ENCODE assay signal across 15 cellular contexts in genomic region chr22:43501951-43502874, GRCh38.
A peak's percentile ranks its signal among the peaks of the same experiment; 100 is the strongest.
DNase-seq lines count a peak whose midpoint lies in the region; ATAC-seq and TF ChIP-seq lines count a peak whose summit lies in the region.
"Had no signal": no experiment of that assay in that cellular context is flagged by ENCODE, and none has a peak within 500 bp of the region (broad histone marks: within the 10 kb centered on the region; RNA-seq: fewer than 3 reads in every experiment).

No MANE protein-coding gene starts in this region.

- H3K4me3 ChIP-seq in WERI-Rb-1 (ENCODE audit: low read depth, low read length), result no peak overlapping the region
- H3K4me3 ChIP-seq: SK-N-MC had no signal

- H3K36me3 Mint-ChIP-seq in type B pancreatic cell, result no peaks in the 10 kb centered on the region
- H3K36me3 Mint-ChIP-seq: CD4-positive, alpha-beta memory T cell had no signal

- no peak for TF ChIP-seq CTCF in WERI-Rb-1 (IDR thresholded peaks at IDR 0.05; ENCODE audit: low read depth, low read length)
- no peak for TF ChIP-seq CTCF in type B pancreatic cell (conservative IDR thresholded peaks at IDR 0.05)

- H3K27me3 ChIP-seq in WERI-Rb-1 (ENCODE audit: insufficient read depth, low read depth, severe bottlenecking), result no peaks in the 10 kb centered on the region

- DNase-seq in NCI-H82 (lab: John Stamatoyannopoulos, UW), result peak; percentile 51
- DNase-seq in NCI-H82 treated with DMSO at 0.1 percent for 48 hours (lab: John Stamatoyannopoulos, UW; ENCODE audit: unreplicated experiment), result no peak
- no peak for DNase-seq in WERI-Rb-1
- peak; percentile 20 for DNase-seq in occipital lobe (lab: John Stamatoyannopoulos, UW)
- DNase-seq in type B pancreatic cell (ENCODE audit: extremely low spot score, unreplicated experiment), result no peak
- DNase-seq: CD4-positive, alpha-beta memory T cell; H7; HFFc6; KG1; NCI-H2081; NCI-H526; Right ventricle myocardium superior had no signal

- no peaks in the 10 kb centered on the region for H3K4me1 Mint-ChIP-seq in type B pancreatic cell (ENCODE audit: unreplicated experiment)
- H3K4me1 Mint-ChIP-seq: CD4-positive, alpha-beta memory T cell had no signal

- no peak for ATAC-seq in GM18868 (IDR thresholded peaks at IDR 0.05; ENCODE audit: unreplicated experiment)
- ATAC-seq in GM18519 (IDR thresholded peaks at IDR 0.05; ENCODE audit: low FRiP score, unreplicated experiment), result no peak

- no peak overlapping the region for H3K4me3 Mint-ChIP-seq in type B pancreatic cell
- H3K4me3 Mint-ChIP-seq: CD4-positive, alpha-beta memory T cell; HFFc6 had no signal

- H3K9me3 ChIP-seq in WERI-Rb-1 (ENCODE audit: severe bottlenecking), result no peaks in the 10 kb centered on the region

- H3K9me3 Mint-ChIP-seq in type B pancreatic cell, result peaks cover 2% of the 10 kb centered on the region
- H3K9me3 Mint-ChIP-seq: CD4-positive, alpha-beta memory T cell had no signal

- peak overlapping the region; percentile 61 for H3K27ac ChIP-seq in WERI-Rb-1
- H3K27ac ChIP-seq: SK-N-MC had no signal

- H3K36me3 ChIP-seq in WERI-Rb-1, result no peaks in the 10 kb centered on the region; the same call in 1 of the 2 replicates

- H3K27me3 Mint-ChIP-seq in type B pancreatic cell, result no peaks in the 10 kb centered on the region
- H3K27me3 Mint-ChIP-seq: CD4-positive, alpha-beta memory T cell had no signal

- H3K27ac Mint-ChIP-seq in type B pancreatic cell, result no peak overlapping the region
- H3K27ac Mint-ChIP-seq: CD4-positive, alpha-beta memory T cell; HFFc6 had no signal

Comparison
In these comparisons a context has a peak if more than half of its experiments do, and no peak if none do; other contexts are left out.
1. DNase-seq: peak in NCI-H82 (single experiment) and occipital lobe (single experiment); none in NCI-H82 treated with DMSO at 0.1 percent for 48 hours (single experiment), WERI-Rb-1 (single experiment) and type B pancreatic cell (single experiment).